ENCODE assay signal across 1 cellular context in genomic region chr14:70919774-70920173, GRCh38.
TF ChIP-seq lines count a peak whose summit lies in the region.

No MANE protein-coding gene starts in this region.

TF ChIP-seq in GM23338, 12 proteins besides CTCF, POLR2A, EP300 and RAD21:
- TF ChIP-seq ZNF462 (CRISPR knock-in tag; IDR thresholded peaks at IDR 0.05) = no peak
- no peak for TF ChIP-seq JUNB (IDR thresholded peaks at IDR 0.05; ENCODE audit: unreplicated experiment)
- TF ChIP-seq NANOG (IDR thresholded peaks at IDR 0.05; ENCODE audit: borderline replicate concordance) = no peak
- TF ChIP-seq EZH2 (IDR thresholded peaks at IDR 0.05; ENCODE audit: low read depth, unreplicated experiment) = no peak
- TF ChIP-seq ZNF114 (CRISPR knock-in tag; IDR thresholded peaks at IDR 0.05) = no peak
- TF ChIP-seq ETS1 (IDR thresholded peaks at IDR 0.05) = no peak
- no peak for TF ChIP-seq STAT1 (IDR thresholded peaks at IDR 0.05; ENCODE audit: unreplicated experiment)
- no peak for TF ChIP-seq EZH2phosphoT487 (IDR thresholded peaks at IDR 0.05; ENCODE audit: unreplicated experiment)
- TF ChIP-seq REST (IDR thresholded peaks at IDR 0.05; ENCODE audit: unreplicated experiment) = no peak
- TF ChIP-seq CREB1 (CRISPR knock-in tag; IDR thresholded peaks at IDR 0.05; ENCODE audit: low read depth) = no peak
- TF ChIP-seq POLR2AphosphoS5 (IDR thresholded peaks at IDR 0.05; ENCODE audit: low read depth) = no peak
- TF ChIP-seq ZNF331 (CRISPR knock-in tag; IDR thresholded peaks at IDR 0.05; ENCODE audit: low read depth) = no peak
TF ChIP-seq in GM23338: peak in this region for 0.
